12 cellular contexts compared by ENCODE assay signal in the genomic region with DNA sequence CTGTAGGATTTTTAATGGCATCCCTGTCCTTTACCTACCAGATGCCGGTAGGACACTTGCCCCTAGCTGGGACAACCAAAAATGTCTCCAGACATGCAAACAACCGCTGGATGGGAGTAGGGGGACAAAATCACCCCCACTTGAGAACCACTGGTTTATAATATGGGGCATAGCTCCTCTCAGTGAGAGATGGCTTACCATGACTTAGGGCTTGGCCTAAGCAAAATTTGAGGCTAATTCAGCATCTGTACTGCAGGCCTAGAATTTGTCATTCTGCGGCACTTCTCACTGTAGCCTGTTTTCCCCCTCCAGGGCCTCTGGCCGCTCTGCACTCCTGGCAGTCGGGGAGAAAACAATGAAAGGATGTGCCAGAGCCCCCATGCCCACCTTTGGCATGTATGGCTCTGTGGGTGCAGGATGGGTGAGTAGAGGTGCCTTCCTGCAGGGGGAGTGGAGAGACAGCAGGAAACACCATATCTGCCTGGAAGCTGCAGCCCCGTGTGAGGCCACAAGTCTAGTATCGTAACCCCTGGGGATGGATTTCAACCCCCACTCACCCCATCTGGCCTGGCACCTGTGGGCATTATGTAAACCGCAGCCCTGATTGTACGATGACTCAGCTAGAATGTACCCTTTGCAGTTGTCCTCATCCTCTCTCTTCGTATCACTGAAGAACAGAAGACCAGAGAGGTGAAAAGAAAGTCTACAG.
DNase-seq lines count a peak whose midpoint lies in the region; ATAC-seq, FAIRE-seq and TF ChIP-seq lines count a peak whose summit lies in the region.
"Had no signal": no experiment of that assay in that cellular context is flagged by ENCODE, and none has a peak within 500 bp of the region (broad histone marks: within the 10 kb centered on the region; RNA-seq: fewer than 3 reads in every experiment).

No MANE protein-coding gene starts in this region.

- H3K4me1 Mint-ChIP-seq in osteocyte (ENCODE audit: unreplicated experiment), result peaks cover 45% of the 10 kb centered on the region
- H3K4me1 Mint-ChIP-seq: naive thymus-derived CD4-positive, alpha-beta T cell; stimulated activated naive CD8-positive, alpha-beta T cell treated with anti-CD3 and anti-CD28 coated beads, Interleukin-15, amount 100 ng/mL, for 72 hours; T-cell had no signal

- no peak overlapping the region for H3K4me3 ChIP-seq in cardiac fibroblast (replicated peaks in 1 of 2; ENCODE audit: low read depth in 2 of 2, low read length in 2 of 2)
- H3K4me3 ChIP-seq: colonic mucosa had no signal

- ATAC-seq in GM21381 (IDR thresholded peaks at IDR 0.05; ENCODE audit: unreplicated experiment), result peak; percentile 43
- ATAC-seq: naive thymus-derived CD4-positive, alpha-beta T cell; stimulated activated naive CD8-positive, alpha-beta T cell treated with anti-CD3 and anti-CD28 coated beads, Interleukin-15, amount 100 ng/mL, for 72 hours; T-cell had no signal

- peak; percentile 82 for FAIRE-seq in HTR-8/SVneo (lab: Jason Lieb, UNC)

- DNase-seq in ELR (ENCODE audit: low read depth) (peak; percentile 80), HTR-8/SVneo (ENCODE audit: insufficient read length, low spot score) (no peak), cardiac fibroblast (ENCODE audit: low read depth in 2 of 2) (peak in 1 of 2 donors; percentile 31), osteocyte (ENCODE audit: extremely low spot score, unreplicated experiment) (no peak), CD1c-positive myeloid dendritic cell (ENCODE audit: extremely low spot score) (no peak), inferior parietal cortex (ENCODE audit: extremely low spot score) (no peak)
- no peak for DNase-seq in activated CD4-positive, alpha-beta T cell treated with anti-CD3 and anti-CD28 coated beads, Interleukin-2, amount 50 U/mL, for 4 hours
- DNase-seq: colonic mucosa; naive thymus-derived CD4-positive, alpha-beta T cell; stimulated activated naive CD8-positive, alpha-beta T cell treated with anti-CD3 and anti-CD28 coated beads, Interleukin-15, amount 100 ng/mL, for 72 hours; T-cell had no signal

- H3K27me3 Mint-ChIP-seq in osteocyte (ENCODE audit: unreplicated experiment), result no peaks in the 10 kb centered on the region

- H3K9me3 Mint-ChIP-seq in osteocyte (ENCODE audit: unreplicated experiment), result no peaks in the 10 kb centered on the region
- H3K9me3 Mint-ChIP-seq: stimulated activated naive CD8-positive, alpha-beta T cell treated with anti-CD3 and anti-CD28 coated beads, Interleukin-15, amount 100 ng/mL, for 72 hours; T-cell had no signal

- no peak overlapping the region for H3K4me3 Mint-ChIP-seq in osteocyte (ENCODE audit: unreplicated experiment)
- H3K4me3 Mint-ChIP-seq: naive thymus-derived CD4-positive, alpha-beta T cell; stimulated activated naive CD8-positive, alpha-beta T cell treated with anti-CD3 and anti-CD28 coated beads, Interleukin-15, amount 100 ng/mL, for 72 hours; T-cell had no signal

- H3K36me3 Mint-ChIP-seq in osteocyte (ENCODE audit: unreplicated experiment), result no peaks in the 10 kb centered on the region
- H3K36me3 Mint-ChIP-seq: naive thymus-derived CD4-positive, alpha-beta T cell; T-cell had no signal

- H3K27ac Mint-ChIP-seq in osteocyte (ENCODE audit: unreplicated experiment), result no peak overlapping the region
- H3K27ac Mint-ChIP-seq: naive thymus-derived CD4-positive, alpha-beta T cell; stimulated activated naive CD8-positive, alpha-beta T cell treated with anti-CD3 and anti-CD28 coated beads, Interleukin-15, amount 100 ng/mL, for 72 hours; T-cell had no signal

- TF ChIP-seq CTCF in cardiac fibroblast (IDR thresholded peaks at IDR 0.05; ENCODE audit: low read depth, low read length) (peak; percentile 19), osteocyte (IDR thresholded peaks at IDR 0.05) (no peak)
